In genomic region chrX:20477836-20478532, GRCh38 we compare ENCODE assay signal across 1 cellular context.
TF ChIP-seq lines count a peak whose summit lies in the region.

No MANE protein-coding gene starts in this region.

TF ChIP-seq in HepG2, 621 proteins besides CTCF, POLR2A, EP300 and RAD21 (continued from another document):
- TF ChIP-seq SAP130 (CRISPR knock-in tag; IDR thresholded peaks at IDR 0.05; ENCODE audit: low read depth) (no peak), MLLT10 (CRISPR knock-in tag; IDR thresholded peaks at IDR 0.05) (no peak), ATF6 (CRISPR knock-in tag; conservative IDR thresholded peaks at IDR 0.05) (no peak), HNF4A (CRISPR knock-in tag; IDR thresholded peaks at IDR 0.05) (no peak), FOXA1 (IDR thresholded peaks at IDR 0.05) (no peak), FOXA1 (CRISPR knock-in tag; IDR thresholded peaks at IDR 0.05) (no peak), TEF (CRISPR knock-in tag; IDR thresholded peaks at IDR 0.05) (peak; percentile 81; the same call in 1 of the 2 replicates), NFYB (CRISPR knock-in tag; IDR thresholded peaks at IDR 0.05) (peak; percentile 53), ZNF513 (CRISPR knock-in tag; conservative IDR thresholded peaks at IDR 0.05) (no peak), HNF4G (IDR thresholded peaks at IDR 0.05; ENCODE audit: borderline replicate concordance, low read depth, low read length) (no peak), HNF4G (CRISPR knock-in tag; IDR thresholded peaks at IDR 0.05; ENCODE audit: borderline replicate concordance, low read depth) (no peak), ZNF687 (CRISPR knock-in tag; IDR thresholded peaks at IDR 0.05) (peak; percentile 48; the same call in 1 of the 2 replicates), ZBTB49 (CRISPR knock-in tag; IDR thresholded peaks at IDR 0.05; ENCODE audit: borderline replicate concordance) (no peak), ZNF530 (CRISPR knock-in tag; IDR thresholded peaks at IDR 0.05; ENCODE audit: low read depth) (no peak), ZBTB21 (CRISPR knock-in tag; IDR thresholded peaks at IDR 0.05) (no peak), ZFX (CRISPR knock-in tag; IDR thresholded peaks at IDR 0.05; ENCODE audit: low read depth) (no peak), SATB2 (CRISPR knock-in tag; IDR thresholded peaks at IDR 0.05) (no peak), PAXIP1 (CRISPR knock-in tag; conservative IDR thresholded peaks at IDR 0.05) (no peak), ATF5 (CRISPR knock-in tag; IDR thresholded peaks at IDR 0.05; ENCODE audit: low read depth) (no peak), REPIN1 (CRISPR knock-in tag; IDR thresholded peaks at IDR 0.05; ENCODE audit: borderline replicate concordance, low read depth) (no peak), CEBPG (CRISPR knock-in tag; IDR thresholded peaks at IDR 0.05) (peak; percentile 31), CBX5 (CRISPR knock-in tag; IDR thresholded peaks at IDR 0.05; ENCODE audit: borderline replicate concordance) (no peak), TAF1 (CRISPR knock-in tag; IDR thresholded peaks at IDR 0.05) (peak; percentile 33; the same call in 1 of the 2 replicates), ZFP90 (CRISPR knock-in tag; IDR thresholded peaks at IDR 0.05; ENCODE audit: borderline replicate concordance) (no peak), ZZZ3 (CRISPR knock-in tag; IDR thresholded peaks at IDR 0.05; ENCODE audit: borderline replicate concordance) (no peak), ZNF709 (CRISPR knock-in tag; IDR thresholded peaks at IDR 0.05) (0 out of 2 replicates have a peak, but pooled peaks have one; percentile 27), ZNF33B (CRISPR knock-in tag; IDR thresholded peaks at IDR 0.05) (no peak), MYPOP (CRISPR knock-in tag; IDR thresholded peaks at IDR 0.05) (no peak), ZBTB38 (CRISPR knock-in tag; IDR thresholded peaks at IDR 0.05) (peak; percentile 96), ZSCAN20 (CRISPR knock-in tag; IDR thresholded peaks at IDR 0.05; ENCODE audit: borderline replicate concordance) (no peak)
